In genomic region chr9:69877852-69878507, GRCh38 we compare ENCODE assay signal across 8 cellular contexts. TPM values are rescaled to one million over a fixed set of nuclear protein-coding genes. Genes with fewer than 3 reads are reported as not detected.
DNase-seq lines count a peak whose midpoint lies in the region; ATAC-seq and TF ChIP-seq lines count a peak whose summit lies in the region.

No MANE protein-coding gene starts in this region.

- DNase-seq in AG09309 (ENCODE audit: low read depth) (peak; percentile 29), GM13977 (ENCODE audit: low spot score) (peak; percentile 15), NCI-H2171 (lab: John Stamatoyannopoulos, UW) (peak; percentile 26), cardiac fibroblast (ENCODE audit: low read depth in 2 of 2) (peak; percentile 64 to 67), right lobe of liver (no peak), GM19238 (ENCODE audit: insufficient read length, low spot score) (no peak)
- no peak for DNase-seq in stimulated activated CD4-positive, alpha-beta T cell treated with anti-CD3 and anti-CD28 coated beads, Interleukin-2, amount 100 ng/mL, for 48 hours

- TF ChIP-seq POLR2A in right lobe of liver (IDR thresholded peaks at IDR 0.05) = no peak

- H3K27ac ChIP-seq in right lobe of liver = no peak overlapping the region

- H3K27me3 ChIP-seq in right lobe of liver = no peaks in the 10 kb centered on the region

- no peaks in the 10 kb centered on the region for H3K4me1 ChIP-seq in right lobe of liver

- TF ChIP-seq CTCF in AG09309 (IDR thresholded peaks at IDR 0.05; ENCODE audit: control insufficient read depth, insufficient read depth, low read depth, low read length, missing control alignments) (peak; percentile 58), GM13977 (IDR thresholded peaks at IDR 0.05; ENCODE audit: extremely low read depth, insufficient read depth, missing control alignments) (peak; percentile 61), cardiac fibroblast (IDR thresholded peaks at IDR 0.05; ENCODE audit: low read depth, low read length) (peak; percentile 57), right lobe of liver (IDR thresholded peaks at IDR 0.05) (peak; percentile 62 to 76 (median 68))

- no peak overlapping the region for H3K4me3 ChIP-seq in AG09309 (ENCODE audit: control insufficient read depth, low read depth, low read length)
- H3K4me3 ChIP-seq in cardiac fibroblast (replicated peaks in 1 of 2; ENCODE audit: low read depth in 2 of 2, low read length in 2 of 2) = no peak overlapping the region
- H3K4me3 ChIP-seq in right lobe of liver = no peak overlapping the region

- no peaks in the 10 kb centered on the region for H3K9me3 ChIP-seq in right lobe of liver

- 44% methylated on average over 5 of the region's 5 CpGs for WGBS in right lobe of liver (ENCODE audit: insufficient coverage, low coverage, low lambda C conversion rate, missing lambda C conversion rate)

- H3K36me3 ChIP-seq in right lobe of liver = no peaks in the 10 kb centered on the region

- intact Hi-C loops in right lobe of liver (cut with DNase I) = no loop called here

- in situ Hi-C loops in GM13977 (cut with MboI; ENCODE audit: low pct_unique_long_range_greater_than_20kb, low sequenced_read_pairs, unreplicated experiment) = no loop called here

- ATAC-seq in right lobe of liver = peak; percentile 90 to 97 (median 94)
- no peak for ATAC-seq in GM19455 (IDR thresholded peaks at IDR 0.05; ENCODE audit: unreplicated experiment)

RNA-seq across cellular contexts. Expression of gene CFAP95, which starts 57.4 kb away (rescaled TPM):
- total RNA-seq in right lobe of liver = not detected

Comparison
In these comparisons a context has a peak if more than half of its experiments do, and no peak if none do; other contexts are left out.
1. DNase-seq: peak in AG09309 (single experiment), GM13977 (single experiment), NCI-H2171 (single experiment) and cardiac fibroblast (2 of 2); none in right lobe of liver (0 of 3), GM19238 (single experiment) and stimulated activated CD4-positive, alpha-beta T cell treated with anti-CD3 and anti-CD28 coated beads, Interleukin-2, amount 100 ng/mL, for 48 hours (0 of 2).
2. Peak in every context shown above with its lines, with median percentiles within 50 percentile points of each other: CTCF ChIP-seq.